9 cellular contexts compared by ENCODE assay signal in genomic region chr9:124010665-124011321, GRCh38. TPM values are rescaled to one million over a fixed set of nuclear protein-coding genes. Genes with fewer than 3 reads are reported as not detected.
DNase-seq lines count a peak whose midpoint lies in the region; ATAC-seq, FAIRE-seq and TF ChIP-seq lines count a peak whose summit lies in the region.
"Had no signal": no experiment of that assay in that cellular context is flagged by ENCODE, and none has a peak within 500 bp of the region (broad histone marks: within the 10 kb centered on the region; RNA-seq: fewer than 3 reads in every experiment).

No MANE protein-coding gene starts in this region.

- POLR2A ChIA-PET in WTC11 (lab: Charles Lee), result no interaction called here

- peaks cover 98% of the 10 kb centered on the region for H3K27me3 ChIP-seq in keratinocyte (ENCODE audit: control insufficient read depth, extremely low read depth, insufficient read depth, low read length)
- H3K27me3 ChIP-seq in aorta (ENCODE audit: control insufficient read depth in 1 of 2, insufficient read depth in 2 of 2, low read length in 1 of 2), result peaks cover 0 to 1% of the 10 kb centered on the region in 2 donors
- H3K27me3 ChIP-seq in SJCRH30, result peaks cover 8% of the 10 kb centered on the region; the same call in 1 of the 2 replicates

- no peaks in the 10 kb centered on the region for H3K9me1 ChIP-seq in keratinocyte (ENCODE audit: control insufficient read depth, extremely low read depth, insufficient read depth, low read length)

- no peak overlapping the region for H3K27ac ChIP-seq in keratinocyte (ENCODE audit: control insufficient read depth, insufficient read depth, low read length)
- H3K27ac ChIP-seq in aorta (ENCODE audit: low read depth in 1 of 2, low read length in 2 of 2), result no peak overlapping the region
- H3K27ac ChIP-seq in SJCRH30, result no peak overlapping the region
- H3K27ac ChIP-seq: SK-N-MC had no signal

- H3K4me1 Mint-ChIP-seq in WTC11, result peaks cover 60% of the 10 kb centered on the region

- CTCF ChIA-PET in WTC11 (lab: Charles Lee), result interaction anchor here (0.6 to 4.3 kb wide), 7 partner anchors 9 to 286 kb away, joined by 3 to 35 read pairs (median 4); no protein-coding TSS in a partner anchor

- ATAC-seq in Right ventricle myocardium inferior (peak; percentile 50), WTC11 (peak; percentile 10), aorta (ENCODE audit: low FRiP score) (peak; percentile 20)

- H3K9ac ChIP-seq in keratinocyte (ENCODE audit: control insufficient read depth, extremely low read depth, insufficient read depth, low read length), result no peak overlapping the region

- H3K9me3 Mint-ChIP-seq in WTC11, result no peaks in the 10 kb centered on the region

- H3K27me3 Mint-ChIP-seq in WTC11 (ENCODE audit: low read depth), result peaks cover 96% of the 10 kb centered on the region

- TF ChIP-seq CTCF in WTC11 (IDR thresholded peaks at IDR 0.05) (no peak), keratinocyte (optimal IDR thresholded peaks at IDR 0.05 in 1 of 3, IDR thresholded peaks at IDR 0.05 in 1 of 3, conservative IDR thresholded peaks at IDR 0.05 in 1 of 3; ENCODE audit: extremely low read depth in 1 of 3, insufficient read depth in 2 of 3, low read length in 3 of 3) (no peak)

- intact Hi-C loops in Right ventricle myocardium inferior (cut with DNase I) (no loop called here), cardiac septum (cut with DNase I) (no loop called here), aorta (cut with DNase I) (no loop called here)

- no peaks in the 10 kb centered on the region for H3K36me3 ChIP-seq in keratinocyte (ENCODE audit: control insufficient read depth in 2 of 2, extremely low read depth in 1 of 2, insufficient read depth in 2 of 2, low read length in 2 of 2)
- H3K36me3 ChIP-seq in aorta (ENCODE audit: control insufficient read depth in 1 of 2, insufficient read depth in 2 of 2, low read length in 1 of 2), result no peaks in the 10 kb centered on the region
- H3K36me3 ChIP-seq in SJCRH30, result no peaks in the 10 kb centered on the region

- WGBS in aorta, 2 donors, result 1 to 3% methylated on average over 33 to 34 of the region's 34 CpGs

- H3K4me3 Mint-ChIP-seq in WTC11, result peak overlapping the region; percentile 64

- peak overlapping the region; percentile 54 for H3K4me2 ChIP-seq in keratinocyte (ENCODE audit: control insufficient read depth, extremely low read depth, insufficient read depth, low read depth, low read length)

- H2AFZ ChIP-seq in keratinocyte (ENCODE audit: control insufficient read depth, low read length), result no peak overlapping the region

- FAIRE-seq in keratinocyte (lab: Jason Lieb, UNC), result no peak

- no peaks in the 10 kb centered on the region for H3K79me2 ChIP-seq in keratinocyte (ENCODE audit: control insufficient read depth, insufficient read depth, low read length)

- H3K9me3 ChIP-seq in keratinocyte (ENCODE audit: control insufficient read depth, low read depth, low read length) (no peaks in the 10 kb centered on the region), aorta (ENCODE audit: control insufficient read depth, low read length) (no peaks in the 10 kb centered on the region), SJCRH30 (replicated peaks) (no peaks in the 10 kb centered on the region)

- H3K36me3 Mint-ChIP-seq in WTC11, result no peaks in the 10 kb centered on the region

- peaks cover 9% of the 10 kb centered on the region for H4K20me1 ChIP-seq in keratinocyte (ENCODE audit: control insufficient read depth, extremely low read depth, insufficient read depth, low read length)

- DNase-seq in Right ventricle myocardium inferior (ENCODE audit: missing footprints), result no peak
- DNase-seq in cardiac septum (ENCODE audit: low spot score), result no peak
- DNase-seq in WTC11 (ENCODE audit: low spot score), result peak; percentile 57
- DNase-seq in keratinocyte (ENCODE audit: low read depth, low spot score), result no peak
- DNase-seq in aorta, result peak in 1 of 2 donors; percentile 72
- no peak for DNase-seq in DMS114 treated with DMSO at 0.1 percent for 48 hours (lab: John Stamatoyannopoulos, UW; ENCODE audit: unreplicated experiment)
- no peak for DNase-seq in SJCRH30
- DNase-seq in NOMO-1 treated with DMSO at 0.1 percent for 48 hours (lab: John Stamatoyannopoulos, UW; ENCODE audit: unreplicated experiment), result no peak

- dilution Hi-C loops in keratinocyte (cut with MboI; ENCODE audit: extremely low pct_ligation_motif_present, low sequenced_read_pairs), result no loop called here

- no peak overlapping the region for H3K27ac Mint-ChIP-seq in WTC11

- no peak overlapping the region for H3K4me3 ChIP-seq in keratinocyte (ENCODE audit: control insufficient read depth in 2 of 3, extremely low read depth in 1 of 3, insufficient read depth in 2 of 3, low read depth in 1 of 3, low read length in 3 of 3)
- H3K4me3 ChIP-seq in aorta (ENCODE audit: low read length in 2 of 2), result no peak overlapping the region
- no peak overlapping the region for H3K4me3 ChIP-seq in SJCRH30
- H3K4me3 ChIP-seq: SK-N-MC had no signal

- H3K4me1 ChIP-seq in keratinocyte (ENCODE audit: control insufficient read depth, extremely low read depth, insufficient read depth, low read length) (peaks cover 20% of the 10 kb centered on the region), aorta (ENCODE audit: control insufficient read depth in 1 of 2, insufficient read depth in 2 of 2, low read length in 2 of 2) (no peaks in the 10 kb centered on the region), SJCRH30 (peaks cover 4% of the 10 kb centered on the region; the same call in 1 of the 2 replicates)

TF ChIP-seq in WTC11, 78 proteins besides CTCF, POLR2A, EP300 and RAD21 (continues in another document):
- TF ChIP-seq SMAD4 (CRISPR knock-in tag; IDR thresholded peaks at IDR 0.05), result no peak
- no peak for TF ChIP-seq ATF1 (CRISPR knock-in tag; IDR thresholded peaks at IDR 0.05)
- TF ChIP-seq ZNF512 (CRISPR knock-in tag; IDR thresholded peaks at IDR 0.05; ENCODE audit: borderline replicate concordance), result no peak
- TF ChIP-seq NFATC4 (CRISPR knock-in tag; IDR thresholded peaks at IDR 0.05), result no peak
- TF ChIP-seq, protein P1, sequence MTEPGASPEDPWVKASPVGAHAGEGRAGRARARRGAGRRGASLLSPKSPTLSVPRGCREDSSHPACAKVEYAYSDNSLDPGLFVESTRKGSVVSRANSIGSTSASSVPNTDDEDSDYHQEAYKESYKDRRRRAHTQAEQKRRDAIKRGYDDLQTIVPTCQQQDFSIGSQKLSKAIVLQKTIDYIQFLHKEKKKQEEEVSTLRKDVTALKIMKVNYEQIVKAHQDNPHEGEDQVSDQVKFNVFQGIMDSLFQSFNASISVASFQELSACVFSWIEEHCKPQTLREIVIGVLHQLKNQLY (CRISPR knock-in tag; IDR thresholded peaks at IDR 0.05), result no peak
- TF ChIP-seq FOXJ3 (CRISPR knock-in tag; IDR thresholded peaks at IDR 0.05; ENCODE audit: borderline replicate concordance), result no peak
- TF ChIP-seq FOXK1 (CRISPR knock-in tag; IDR thresholded peaks at IDR 0.05), result no peak
- TF ChIP-seq KAT7 (CRISPR knock-in tag; IDR thresholded peaks at IDR 0.05; ENCODE audit: borderline replicate concordance), result no peak
- no peak for TF ChIP-seq TP53 (CRISPR knock-in tag; IDR thresholded peaks at IDR 0.05)
- no peak for TF ChIP-seq ETV6 (CRISPR knock-in tag; IDR thresholded peaks at IDR 0.05)
- TF ChIP-seq ZNF219 (CRISPR knock-in tag; IDR thresholded peaks at IDR 0.05; ENCODE audit: borderline replicate concordance), result no peak
- TF ChIP-seq CREB1 (CRISPR knock-in tag; IDR thresholded peaks at IDR 0.05), result no peak
- no peak for TF ChIP-seq ZNF263 (CRISPR knock-in tag; IDR thresholded peaks at IDR 0.05; ENCODE audit: low read depth)
- TF ChIP-seq ZNF423 (CRISPR knock-in tag; IDR thresholded peaks at IDR 0.05), result no peak

RNA-seq across cellular contexts. Expression of gene LHX2, which starts 0.8 kb away (rescaled TPM):
- total RNA-seq in Right ventricle myocardium inferior, result not detected
- 0.19 TPM for total RNA-seq in cardiac septum
- total RNA-seq in WTC11 (2021), result 0.42 to 0.50 TPM in 2 of 3 replicates, not detected in the other
- 0.07 TPM in 1 of 3 replicates, not detected in the others for polyA plus RNA-seq in keratinocyte
- polyA plus RNA-seq in keratinocyte (2011; ENCODE audit: low read depth), result not detected
- not detected in 2 replicates for polyA plus RNA-seq in keratinocyte (2011; cell fraction: cytosol; rRNA removed)
- 0.11 TPM in 1 of 2 replicates, not detected in the other for polyA plus RNA-seq in keratinocyte (2011; cell fraction: nucleus; rRNA removed)
- polyA plus RNA-seq in keratinocyte (2012; ENCODE audit: low replicate concordance), result 0.24 TPM in 1 of 2 replicates, not detected in the other
- 0.26 TPM in 1 of 3 replicates, not detected in the others for polyA minus RNA-seq in keratinocyte
- not detected for polyA minus RNA-seq in keratinocyte (2011; cell fraction: cytosol; rRNA and poly(A)+ RNA removed)
- not detected in 2 replicates for polyA minus RNA-seq in keratinocyte (2011; cell fraction: nucleus; rRNA and poly(A)+ RNA removed)
- total RNA-seq in aorta, result under 1 TPM in 1 of 2 donors, not detected in 1; 0.26 TPM
- polyA plus RNA-seq in aorta, result under 1 TPM in 1 of 2 donors, not detected in 1; 0.38 TPM
- total RNA-seq in SJCRH30 (2014; rRNA removed; shearing (Covaris generic)), result 0.48 and 1.6 TPM in 2 replicates
